In the genomic region with DNA sequence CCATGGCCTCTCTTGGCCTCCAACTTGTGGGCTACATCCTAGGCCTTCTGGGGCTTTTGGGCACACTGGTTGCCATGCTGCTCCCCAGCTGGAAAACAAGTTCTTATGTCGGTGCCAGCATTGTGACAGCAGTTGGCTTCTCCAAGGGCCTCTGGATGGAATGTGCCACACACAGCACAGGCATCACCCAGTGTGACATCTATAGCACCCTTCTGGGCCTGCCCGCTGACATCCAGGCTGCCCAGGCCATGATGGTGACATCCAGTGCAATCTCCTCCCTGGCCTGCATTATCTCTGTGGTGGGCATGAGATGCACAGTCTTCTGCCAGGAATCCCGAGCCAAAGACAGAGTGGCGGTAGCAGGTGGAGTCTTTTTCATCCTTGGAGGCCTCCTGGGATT, we compare ENCODE assay signal across 34 cellular contexts. TPM values are rescaled to one million over a fixed set of nuclear protein-coding genes. Genes with fewer than 3 reads are reported as not detected.
"Had no signal": no experiment of that assay in that cellular context is flagged by ENCODE, and none has a peak within 500 bp of the region (broad histone marks: within the 10 kb centered on the region; RNA-seq: fewer than 3 reads in every experiment).

No MANE protein-coding gene starts in this region.

- H3K9me3 Mint-ChIP-seq: immature natural killer cell; mesothelial cell of epicardium; naive thymus-derived CD4-positive, alpha-beta T cell; stimulated activated effector memory CD8-positive, alpha-beta T cell treated with anti-CD3 and anti-CD28 coated beads, Interleukin-12 subunit alpha, Interleukin-12 subunit beta, amount 100 ng/mL, for 72 hours had no signal

- FAIRE-seq: colon had no signal

- H3K9ac ChIP-seq: parathyroid adenoma had no signal

- H3K27me3 Mint-ChIP-seq: naive thymus-derived CD4-positive, alpha-beta T cell; progenitor cell of endocrine pancreas had no signal

- H3K4me1 ChIP-seq: gastroesophageal sphincter, parathyroid adenoma had no signal

- H3K27me3 ChIP-seq: gastroesophageal sphincter, thyroid gland had no signal

- H3K4me1 Mint-ChIP-seq: immature natural killer cell; stimulated activated effector memory CD8-positive, alpha-beta T cell treated with anti-CD3 and anti-CD28 coated beads, Interleukin-12 subunit alpha, Interleukin-12 subunit beta, amount 100 ng/mL, for 72 hours had no signal

- H3K36me3 Mint-ChIP-seq: immature natural killer cell; mesothelial cell of epicardium; naive thymus-derived CD4-positive, alpha-beta T cell; stimulated activated effector memory CD8-positive, alpha-beta T cell treated with anti-CD3 and anti-CD28 coated beads, Interleukin-12 subunit alpha, Interleukin-12 subunit beta, amount 100 ng/mL, for 72 hours had no signal

- DNase-seq: central memory CD4-positive, alpha-beta T cell; dorsolateral prefrontal cortex; effector CD4-positive, alpha-beta T cell; foreskin fibroblast; heart left ventricle; hypothalamus; immature natural killer cell; islet precursor cell; mesenchymal stem cell; mucosa of descending colon; naive thymus-derived CD4-positive, alpha-beta T cell; nephron progenitor cell; occipital lobe; stimulated activated CD4-positive, alpha-beta T cell treated with anti-CD3 and anti-CD28 coated beads, Interleukin-2, amount 100 ng/mL, for 24 hours; stimulated activated CD4-positive, alpha-beta T cell treated with anti-CD3 and anti-CD28 coated beads, Interleukin-4, amount 100 ng/mL, for 24 hours; stimulated activated naive CD4-positive, alpha-beta T cell treated with Interleukin-2 at 50 U/mL for 16 hours; trophoblast cell had no signal

- H3K79me2 ChIP-seq: parathyroid adenoma had no signal

- H3K9me3 ChIP-seq: gastroesophageal sphincter, heart left ventricle, mucosa of descending colon, stomach, thyroid gland had no signal

- H3K36me3 ChIP-seq: gastroesophageal sphincter, heart left ventricle, stomach, thyroid gland had no signal

- H3K27ac ChIP-seq: dorsolateral prefrontal cortex, gastroesophageal sphincter, heart left ventricle, parathyroid adenoma, stomach had no signal

- H3K4me3 Mint-ChIP-seq: immature natural killer cell; mesothelial cell of epicardium; naive thymus-derived CD4-positive, alpha-beta T cell; nephron progenitor cell; stimulated activated effector memory CD8-positive, alpha-beta T cell treated with anti-CD3 and anti-CD28 coated beads, Interleukin-12 subunit alpha, Interleukin-12 subunit beta, amount 100 ng/mL, for 72 hours had no signal

- H3K4me3 ChIP-seq: dorsolateral prefrontal cortex, gastroesophageal sphincter, heart left ventricle, mucosa of descending colon, stomach, thyroid gland had no signal

- ATAC-seq: esophagus mucosa; gastroesophageal sphincter; heart left ventricle; naive thymus-derived CD4-positive, alpha-beta T cell; sciatic nerve; stimulated activated effector memory CD8-positive, alpha-beta T cell treated with anti-CD3 and anti-CD28 coated beads, Interleukin-12 subunit alpha, Interleukin-12 subunit beta, amount 100 ng/mL, for 72 hours had no signal

- H2AFZ ChIP-seq: parathyroid adenoma had no signal

- H3K27ac Mint-ChIP-seq: immature natural killer cell; mesothelial cell of epicardium; naive thymus-derived CD4-positive, alpha-beta T cell; nephron progenitor cell; progenitor cell of endocrine pancreas; stimulated activated effector memory CD8-positive, alpha-beta T cell treated with anti-CD3 and anti-CD28 coated beads, Interleukin-12 subunit alpha, Interleukin-12 subunit beta, amount 100 ng/mL, for 72 hours had no signal

RNA-seq across cellular contexts. Expression of a gene that starts 8.0 kb away (rescaled TPM):
- total RNA-seq: cerebellum; esophagus mucosa; gastroesophageal sphincter; heart left ventricle; lower leg skin; lung microvascular endothelial cell; mesothelial cell of epicardium; naive thymus-derived CD4-positive, alpha-beta T cell; occipital lobe; sciatic nerve; temporal lobe; ureter had no signal
- polyA plus RNA-seq: heart left ventricle; immature natural killer cell; naive thymus-derived CD4-positive, alpha-beta T cell had no signal

RNA-seq across cellular contexts. Expression of a gene that starts 25.1 kb away (rescaled TPM):
- total RNA-seq: cerebellum; esophagus mucosa; gastroesophageal sphincter; heart left ventricle; lower leg skin; lung microvascular endothelial cell; mesothelial cell of epicardium; mucosa of descending colon; naive thymus-derived CD4-positive, alpha-beta T cell; occipital lobe; progenitor cell of endocrine pancreas; skeletal muscle tissue; stomach; subcutaneous adipose tissue; thyroid gland; ureter had no signal
- polyA plus RNA-seq: immature natural killer cell, stomach had no signal
